In genomic region chr3:42264399-42265058, GRCh38 we compare ENCODE assay signal across 1 cellular context.
TF ChIP-seq lines count a peak whose summit lies in the region.

No MANE protein-coding gene starts in this region.

TF ChIP-seq in WTC11, 78 proteins besides CTCF, POLR2A, EP300 and RAD21 (continued from another document):
- no peak for TF ChIP-seq JUN (CRISPR knock-in tag; IDR thresholded peaks at IDR 0.05)
- no peak for TF ChIP-seq ZNF396 (CRISPR knock-in tag; IDR thresholded peaks at IDR 0.05; ENCODE audit: borderline replicate concordance)
- no peak for TF ChIP-seq PREB (CRISPR knock-in tag; IDR thresholded peaks at IDR 0.05; ENCODE audit: borderline replicate concordance)
- TF ChIP-seq RELA (CRISPR knock-in tag; IDR thresholded peaks at IDR 0.05; ENCODE audit: borderline replicate concordance), result no peak
- TF ChIP-seq FOXP1 (CRISPR knock-in tag; IDR thresholded peaks at IDR 0.05; ENCODE audit: borderline replicate concordance), result peak; percentile 68; the same call in 1 of the 2 replicates
- TF ChIP-seq SMAD4 (CRISPR knock-in tag; IDR thresholded peaks at IDR 0.05), result no peak
- TF ChIP-seq MAX (CRISPR knock-in tag; IDR thresholded peaks at IDR 0.05), result peak; percentile 86
- TF ChIP-seq NFATC4 (CRISPR knock-in tag; IDR thresholded peaks at IDR 0.05), result no peak
- TF ChIP-seq TCF7 (CRISPR knock-in tag; IDR thresholded peaks at IDR 0.05; ENCODE audit: low read depth), result no peak
- TF ChIP-seq CREM (CRISPR knock-in tag; IDR thresholded peaks at IDR 0.05), result no peak
- TF ChIP-seq CREB1 (CRISPR knock-in tag; IDR thresholded peaks at IDR 0.05), result 0 out of 2 replicates have a peak, but pooled peaks have one; percentile 40
- TF ChIP-seq ZNF532 (CRISPR knock-in tag; IDR thresholded peaks at IDR 0.05; ENCODE audit: borderline replicate concordance), result no peak
- TF ChIP-seq RORB (CRISPR knock-in tag; IDR thresholded peaks at IDR 0.05), result no peak
- no peak for TF ChIP-seq ZBTB21 (CRISPR knock-in tag; IDR thresholded peaks at IDR 0.05; ENCODE audit: borderline replicate concordance)
- no peak for TF ChIP-seq IRF2 (CRISPR knock-in tag; IDR thresholded peaks at IDR 0.05; ENCODE audit: borderline replicate concordance, low read depth)
- TF ChIP-seq OVOL2 (CRISPR knock-in tag; IDR thresholded peaks at IDR 0.05; ENCODE audit: borderline replicate concordance), result no peak
- TF ChIP-seq NFYB (CRISPR knock-in tag; conservative IDR thresholded peaks at IDR 0.05; ENCODE audit: low read depth), result no peak
